23 cellular contexts compared by ENCODE assay signal in the genomic region with DNA sequence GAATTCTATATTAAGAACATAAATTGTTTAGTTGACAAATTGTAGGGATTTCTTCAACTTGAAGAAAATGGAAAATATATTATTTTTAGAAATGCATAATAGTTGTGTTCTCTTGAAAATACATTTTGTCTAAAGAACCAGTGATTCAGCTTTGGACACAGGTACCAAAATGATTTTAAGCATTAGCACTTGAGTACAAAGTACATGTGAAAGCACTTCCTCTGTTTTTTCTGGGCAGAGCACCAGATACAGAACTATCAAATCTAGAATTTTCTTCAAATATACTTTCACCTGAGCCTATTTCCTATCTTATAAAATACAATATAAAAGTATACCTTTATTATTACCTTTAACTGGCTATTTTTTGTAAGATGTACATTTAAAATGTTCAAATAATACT.
"Had no signal": no experiment of that assay in that cellular context is flagged by ENCODE, and none has a peak within 500 bp of the region (broad histone marks: within the 10 kb centered on the region; RNA-seq: fewer than 3 reads in every experiment).

No MANE protein-coding gene starts in this region.

- H3K4me2 ChIP-seq: hepatocyte had no signal

- H3K27me3 ChIP-seq: heart right ventricle, hepatocyte, ovary, right atrium auricular region, right lobe of liver, stomach, testis, thyroid gland, upper lobe of right lung had no signal

- H3K9me3 ChIP-seq: lower lobe of right lung, ovary, right lobe of liver, testis, thyroid gland, upper lobe of right lung had no signal

- H3K4me1 ChIP-seq: lower lobe of right lung, right atrium auricular region, testis, thyroid gland, upper lobe of right lung had no signal

- H3K4me3 ChIP-seq: heart right ventricle, hepatocyte, lower lobe of right lung, ovary, right atrium auricular region, right lobe of liver, stomach, testis, thyroid gland, upper lobe of right lung had no signal

- H3K36me3 ChIP-seq: heart right ventricle, lower lobe of right lung, ovary, right atrium auricular region, right lobe of liver, stomach, thyroid gland, upper lobe of right lung had no signal

- FAIRE-seq: urothelium cell line had no signal

- H3K79me2 ChIP-seq: hepatocyte had no signal

- DNase-seq: heart right ventricle; islet precursor cell; left ventricle myocardium superior; lower lobe of right lung; mammary epithelial cell; mesenchymal stem cell; naive thymus-derived CD8-positive, alpha-beta T cell; ovary; right lobe of liver; stimulated activated CD4-positive, alpha-beta T cell treated with anti-CD3 and anti-CD28 coated beads, Interleukin-12 subunit alpha, Interleukin-12 subunit beta, amount 100 ng/mL, for 4 hours; stimulated activated CD4-positive, alpha-beta T cell treated with anti-CD3 and anti-CD28 coated beads, Interleukin-15, amount 100 ng/mL, for 24 hours; stimulated activated CD4-positive, alpha-beta T cell treated with anti-CD3 and anti-CD28 coated beads, Interleukin-2, amount 100 ng/mL, for 24 hours; stimulated activated CD4-positive, alpha-beta T cell treated with anti-CD3 and anti-CD28 coated beads, Interleukin-4, amount 100 ng/mL, for 1 hour; stimulated activated naive B cell treated with anti-CD40 and anti-IgM and Interleukin-4, amounts not matched to agents 10 μg/mL and 1 μg/mL and 100 μg/mL, for 72 hours; stimulated activated naive CD8-positive, alpha-beta T cell treated with anti-CD3 and anti-CD28 coated beads, Interleukin-15, Interleukin-2, amounts not matched to agents 100 U/mL and 50 U/mL, for 24 hours; stomach; testis; thyroid gland; trophoblast cell; upper lobe of right lung had no signal

- H2AFZ ChIP-seq: hepatocyte had no signal

- H3K27ac ChIP-seq: heart right ventricle, hepatocyte, lower lobe of right lung, ovary, right atrium auricular region, right lobe of liver, stomach, testis, thyroid gland, upper lobe of right lung had no signal

- ATAC-seq: heart right ventricle; left ventricle myocardium superior; lower lobe of right lung; naive thymus-derived CD8-positive, alpha-beta T cell; stimulated activated naive B cell treated with anti-CD40 and anti-IgM and Interleukin-4, amounts not matched to agents 10 μg/mL and 1 μg/mL and 100 μg/mL, for 72 hours; stimulated activated naive CD8-positive, alpha-beta T cell treated with anti-CD3 and anti-CD28 coated beads, Interleukin-15, Interleukin-2, amounts not matched to agents 100 U/mL and 50 U/mL, for 24 hours; upper lobe of right lung had no signal
